ENCODE assay signal across 1 cellular context in genomic region chr2:98713332-98714015, GRCh38.
TF ChIP-seq lines count a peak whose summit lies in the region.

No MANE protein-coding gene starts in this region.

TF ChIP-seq in GM12878, 131 proteins besides CTCF, POLR2A, EP300 and RAD21 (continued from another document):
- no peak for TF ChIP-seq TARDBP (IDR thresholded peaks at IDR 0.05; ENCODE audit: borderline replicate concordance)
- no peak for TF ChIP-seq NRF1 (conservative IDR thresholded peaks at IDR 0.05; ENCODE audit: low read depth, low read length)
